ENCODE assay signal across 21 cellular contexts in genomic region chr5:31333475-31333874, GRCh38.
"Had no signal": no experiment of that assay in that cellular context is flagged by ENCODE, and none has a peak within 500 bp of the region (broad histone marks: within the 10 kb centered on the region; RNA-seq: fewer than 3 reads in every experiment).

No MANE protein-coding gene starts in this region.

- H3K27me3 ChIP-seq: MG63, SJSA1 had no signal

- ATAC-seq: HepG2 had no signal

- H3K9me3 ChIP-seq: MG63, SJSA1 had no signal

- H3K4me1 ChIP-seq: SJSA1 had no signal

- DNase-seq: IMR-90, Karpas-422, KG1, MG63, NCI-H1092 treated with DMSO at 0.1 percent for 48 hours, NCI-H1436, NCI-H187, NCI-H2029, NCI-H2081 treated with DMSO at 0.1 percent for 48 hours, NCI-H2171, NCI-H226, NCI-H446, NCI-H510A, NCI-H524 treated with DMSO at 0.1 percent for 48 hours, NCI-H69, NCI-H774, Right ventricle myocardium superior, RPMI8226, SIG-M5 had no signal

- H3K4me3 ChIP-seq: MG63, SJSA1 had no signal

- H3K36me3 ChIP-seq: MG63, SJSA1 had no signal

- H3K27ac ChIP-seq: SJSA1 had no signal
